Comparison of ENCODE assay signal across 8 cellular contexts in genomic region chr17:65057520-65058075, GRCh38. TPM values are rescaled to one million over a fixed set of nuclear protein-coding genes. Genes with fewer than 3 reads are reported as not detected.
A peak's percentile ranks its signal among the peaks of the same experiment; 100 is the strongest.
DNase-seq lines count a peak whose midpoint lies in the region; ATAC-seq and TF ChIP-seq lines count a peak whose summit lies in the region.

No MANE protein-coding gene starts in this region.

- H3K36me3 Mint-ChIP-seq in T-helper 17 cell (ENCODE audit: low read depth): peaks cover 9% of the 10 kb centered on the region

- H3K27ac ChIP-seq in heart right ventricle (peak overlapping the region; percentile 93 to 100 (median 98)), psoas muscle (peak overlapping the region; percentile 99)

- 46 to 57% methylated on average over 17 of the region's 17 CpGs for WGBS in heart right ventricle, 2 donors
- 45 to 57% (median 45%) methylated on average over 17 of the region's 17 CpGs for WGBS in psoas muscle, 3 donors

- no peak for TF ChIP-seq CTCF in GM06990 (IDR thresholded peaks at IDR 0.05; ENCODE audit: insufficient read depth, low read length, poor library complexity, severe bottlenecking)
- TF ChIP-seq CTCF in heart right ventricle (IDR thresholded peaks at IDR 0.05): no peak
- TF ChIP-seq CTCF in psoas muscle (IDR thresholded peaks at IDR 0.05): no peak

- ATAC-seq in T-helper 17 cell: no peak
- ATAC-seq in heart right ventricle: peak in 7 of 8 donors; percentile 5 to 72 (median 42)
- ATAC-seq in psoas muscle: peak in 3 of 4 donors; percentile 11 to 23 (median 19)
- ATAC-seq in HG02642 (IDR thresholded peaks at IDR 0.05; ENCODE audit: poor library complexity, unreplicated experiment): no peak
- ATAC-seq in GM18907 (IDR thresholded peaks at IDR 0.05; ENCODE audit: unreplicated experiment): no peak

- H3K4me1 Mint-ChIP-seq in T-helper 17 cell: peaks cover 25% of the 10 kb centered on the region

- intact Hi-C loops in heart right ventricle (cut with DNase I) (loop anchor here in 8 of 10 donors (2.0 to 10.0 kb wide), 6 partner anchors 17 to 85 kb away; no protein-coding TSS in a partner anchor), psoas muscle (cut with DNase I) (loop anchor here (2.0 to 5.0 kb wide), 5 partner anchors 43 to 95 kb away; no protein-coding TSS in a partner anchor)

- H3K4me3 Mint-ChIP-seq in T-helper 17 cell: peak overlapping the region; percentile 98

- peaks cover 8 to 78% (median 53%) of the 10 kb centered on the region in 9 donors for H3K4me1 ChIP-seq in heart right ventricle
- H3K4me1 ChIP-seq in psoas muscle: peaks cover 29% of the 10 kb centered on the region

- H3K27me3 Mint-ChIP-seq in T-helper 17 cell: no peaks in the 10 kb centered on the region

- DNase-seq in GM06990 (ENCODE audit: extremely low read depth, insufficient read length): no peak
- DNase-seq in T-helper 17 cell: no peak
- peak; percentile 26 to 66 for DNase-seq in heart right ventricle
- DNase-seq in psoas muscle: peak; percentile 31 to 72
- DNase-seq in GM19238 (ENCODE audit: insufficient read length, low spot score): no peak
- DNase-seq in Ammon's horn (ENCODE audit: low spot score): no peak

- H3K36me3 ChIP-seq in GM06990 (ENCODE audit: control insufficient read depth, insufficient read depth, low read length) (peaks cover 4% of the 10 kb centered on the region), heart right ventricle (peaks cover 0 to 12% (median 2%) of the 10 kb centered on the region in 9 donors), psoas muscle (ENCODE audit: insufficient read depth in 1 of 2, low read depth in 1 of 2) (peaks cover 3 to 12% of the 10 kb centered on the region in 2 donors)

- H3K9me3 ChIP-seq in T-helper 17 cell (ENCODE audit: control insufficient read depth, low read length, poor library complexity, severe bottlenecking) (no peaks in the 10 kb centered on the region), heart right ventricle (no peaks in the 10 kb centered on the region), psoas muscle (no peaks in the 10 kb centered on the region)

- peak overlapping the region; percentile 99 for H3K27ac Mint-ChIP-seq in T-helper 17 cell

- H3K27me3 ChIP-seq in GM06990 (replicated peaks; ENCODE audit: control insufficient read depth, insufficient read depth, low read length) (no peaks in the 10 kb centered on the region), heart right ventricle (no peaks in the 10 kb centered on the region), psoas muscle (ENCODE audit: insufficient read depth in 3 of 3, low read length in 2 of 3) (no peaks in the 10 kb centered on the region)

- H3K4me3 ChIP-seq in GM06990 (replicated peaks; ENCODE audit: low read depth, low read length): peak overlapping the region; percentile 88
- H3K4me3 ChIP-seq in heart right ventricle: peak overlapping the region in 9 of 10 donors; percentile 64 to 94 (median 89)
- H3K4me3 ChIP-seq in psoas muscle: peak overlapping the region; percentile 92

RNA-seq across cellular contexts. Expression of gene GNA13, which starts 1.1 kb away (rescaled TPM):
- total RNA-seq in T-helper 17 cell (100 to 1,000 TPM; 102 to 132 TPM), heart right ventricle (10 to 100 TPM; 17.5 to 35.4 (median 20.9) TPM), psoas muscle (10 to 100 TPM; 34.2 to 85.5 (median 50.4) TPM)
- polyA plus RNA-seq in heart right ventricle (10 to 100 TPM in 1 of 2 donors, 1 to 10 TPM in 1; 9.2 to 10.5 TPM), psoas muscle (10 to 100 TPM; 32.7 to 67.2 (median 38.1) TPM)

Comparison
In these comparisons a context has a peak if more than half of its experiments do, and no peak if none do; other contexts are left out.
1. DNase-seq: peak in heart right ventricle (2 of 2) and psoas muscle (2 of 2); none in GM06990 (single experiment), T-helper 17 cell (0 of 3), GM19238 (single experiment) and Ammon's horn (single experiment).
2. ATAC-seq: peak in heart right ventricle (7 of 8) and psoas muscle (3 of 4); none in T-helper 17 cell (single experiment), HG02642 (single experiment) and GM18907 (single experiment).
3. Peak in every context shown above with its lines, with median percentiles within 50 percentile points of each other: H3K4me3 ChIP-seq.